ENCODE assay signal across 16 cellular contexts in genomic region chr18:29309352-29309751, GRCh38.
"Had no signal": no experiment of that assay in that cellular context is flagged by ENCODE, and none has a peak within 500 bp of the region (broad histone marks: within the 10 kb centered on the region; RNA-seq: fewer than 3 reads in every experiment).

No MANE protein-coding gene starts in this region.

- H3K27me3 ChIP-seq: gastroesophageal sphincter, heart right ventricle, suprapubic skin had no signal

- H3K9me3 Mint-ChIP-seq: activated T-helper 17 cell treated with anti-CD3 and anti-CD28 coated beads, Interleukin-2, amount 50 U/mL, for 72 hours had no signal

- H3K4me3 ChIP-seq: gastroesophageal sphincter, heart right ventricle, suprapubic skin had no signal

- H3K4me1 ChIP-seq: gastroesophageal sphincter, heart right ventricle, suprapubic skin had no signal

- H3K4me3 Mint-ChIP-seq: activated T-helper 17 cell treated with anti-CD3 and anti-CD28 coated beads, Interleukin-2, amount 50 U/mL, for 72 hours; dendritic cell treated with granulocyte-macrophage colony-stimulating factor and Interleukin-4, amounts not matched to agents 40 ng/mL and 50 ng/mL, for 4 days; naive thymus-derived CD8-positive, alpha-beta T cell had no signal

- H3K36me3 ChIP-seq: gastroesophageal sphincter, heart right ventricle, suprapubic skin had no signal

- H3K27ac ChIP-seq: gastroesophageal sphincter, heart right ventricle, suprapubic skin had no signal

- ATAC-seq: activated T-helper 17 cell treated with anti-CD3 and anti-CD28 coated beads, Interleukin-2, amount 50 U/mL, for 72 hours; gastroesophageal sphincter; heart right ventricle; left lobe of liver; naive thymus-derived CD8-positive, alpha-beta T cell; stimulated activated naive CD8-positive, alpha-beta T cell treated with anti-CD3 and anti-CD28 coated beads, Interleukin-15, Interleukin-2, amounts not matched to agents 100 U/mL and 50 U/mL, for 24 hours had no signal

- FAIRE-seq: astrocyte, bronchial epithelial cell had no signal

- H3K27ac Mint-ChIP-seq: activated T-helper 17 cell treated with anti-CD3 and anti-CD28 coated beads, Interleukin-2, amount 50 U/mL, for 72 hours; dendritic cell treated with granulocyte-macrophage colony-stimulating factor and Interleukin-4, amounts not matched to agents 40 ng/mL and 50 ng/mL, for 4 days; naive thymus-derived CD8-positive, alpha-beta T cell had no signal

- H3K4me1 Mint-ChIP-seq: activated T-helper 17 cell treated with anti-CD3 and anti-CD28 coated beads, Interleukin-2, amount 50 U/mL, for 72 hours; naive thymus-derived CD8-positive, alpha-beta T cell had no signal

- H3K27me3 Mint-ChIP-seq: activated T-helper 17 cell treated with anti-CD3 and anti-CD28 coated beads, Interleukin-2, amount 50 U/mL, for 72 hours; dendritic cell treated with granulocyte-macrophage colony-stimulating factor and Interleukin-4, amounts not matched to agents 40 ng/mL and 50 ng/mL, for 4 days; naive thymus-derived CD8-positive, alpha-beta T cell had no signal

- DNase-seq: activated CD4-positive, CD25-positive, alpha-beta regulatory T cell treated with anti-CD3 and anti-CD28 coated beads, Interleukin-2, amount 50 U/mL, for 72 hours; activated naive CD4-positive, alpha-beta T cell treated with anti-CD3 and anti-CD28 coated beads, Interleukin-2, amount 50 U/mL, for 16 hours; activated T-cell treated with anti-CD3 and anti-CD28 coated beads for 4 hours; heart right ventricle; naive thymus-derived CD8-positive, alpha-beta T cell; posterior cingulate gyrus; stimulated activated naive CD8-positive, alpha-beta T cell treated with anti-CD3 and anti-CD28 coated beads, Interleukin-15, Interleukin-2, amounts not matched to agents 100 U/mL and 50 U/mL, for 24 hours; T1000; trophoblast cell had no signal

- H3K9me3 ChIP-seq: gastroesophageal sphincter, heart right ventricle, suprapubic skin had no signal
